1 cellular context compared by ENCODE assay signal in the genomic region with DNA sequence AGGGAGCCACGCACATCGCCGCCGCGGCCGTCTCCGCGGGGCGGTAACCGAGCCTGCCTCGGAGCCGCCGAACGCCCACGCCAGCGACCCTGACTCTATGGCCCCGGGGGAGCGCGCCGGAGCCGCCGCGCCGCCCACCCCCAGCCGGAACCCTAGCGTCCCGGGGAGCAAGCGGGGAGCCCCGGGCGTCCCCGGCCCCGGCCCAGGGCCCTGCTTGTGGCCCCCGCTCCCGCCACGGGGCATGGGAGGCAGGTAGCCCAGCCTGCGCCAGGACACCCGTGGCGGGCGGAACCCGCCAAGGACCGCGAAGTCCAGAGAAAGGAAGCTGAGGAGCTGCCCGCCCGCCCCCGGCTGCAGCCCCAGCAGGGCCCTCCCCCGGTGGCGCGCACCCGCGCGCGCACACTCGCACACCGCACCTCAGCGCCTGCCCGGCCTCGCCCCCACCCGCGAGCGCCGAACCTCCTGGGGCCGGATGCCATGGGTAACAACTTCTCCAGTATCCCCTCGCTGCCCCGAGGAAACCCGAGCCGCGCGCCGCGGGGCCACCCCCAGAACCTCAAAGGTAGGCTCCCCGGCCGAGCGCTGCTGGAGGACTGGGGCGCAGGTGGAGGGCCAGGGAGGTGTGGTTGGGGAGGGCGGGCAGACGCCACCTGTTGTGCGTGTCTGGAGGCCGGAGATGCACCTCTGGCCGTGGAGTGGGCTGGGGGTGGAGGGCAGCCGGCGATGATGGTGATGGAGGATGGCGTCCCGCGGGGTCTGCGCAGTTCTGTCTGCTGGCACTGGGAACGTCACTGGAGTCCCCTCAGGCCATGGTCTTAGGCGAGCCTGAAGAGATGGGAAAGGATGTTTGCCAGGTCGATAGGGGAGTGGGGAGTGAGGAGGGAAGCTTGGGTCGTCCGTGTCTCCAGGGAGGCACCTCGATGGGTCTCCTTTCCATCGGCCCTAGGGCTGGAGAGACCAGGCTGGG.
TF ChIP-seq lines count a peak whose summit lies in the region.

No MANE protein-coding gene starts in this region.

TF ChIP-seq in SK-N-SH treated with all-trans-retinoic acid at 6 μM for 48 hours, 23 proteins besides CTCF, POLR2A, EP300 and RAD21 (continued from another document):
- TF ChIP-seq ZNF70 (CRISPR knock-in tag; IDR thresholded peaks at IDR 0.05), result no peak
- no peak for TF ChIP-seq PPARA (CRISPR knock-in tag; IDR thresholded peaks at IDR 0.05; ENCODE audit: borderline replicate concordance)
- no peak for TF ChIP-seq TOX (CRISPR knock-in tag; IDR thresholded peaks at IDR 0.05; ENCODE audit: borderline replicate concordance)
- TF ChIP-seq BACH2 (CRISPR knock-in tag; IDR thresholded peaks at IDR 0.05; ENCODE audit: borderline replicate concordance), result no peak
- TF ChIP-seq, protein P1, sequence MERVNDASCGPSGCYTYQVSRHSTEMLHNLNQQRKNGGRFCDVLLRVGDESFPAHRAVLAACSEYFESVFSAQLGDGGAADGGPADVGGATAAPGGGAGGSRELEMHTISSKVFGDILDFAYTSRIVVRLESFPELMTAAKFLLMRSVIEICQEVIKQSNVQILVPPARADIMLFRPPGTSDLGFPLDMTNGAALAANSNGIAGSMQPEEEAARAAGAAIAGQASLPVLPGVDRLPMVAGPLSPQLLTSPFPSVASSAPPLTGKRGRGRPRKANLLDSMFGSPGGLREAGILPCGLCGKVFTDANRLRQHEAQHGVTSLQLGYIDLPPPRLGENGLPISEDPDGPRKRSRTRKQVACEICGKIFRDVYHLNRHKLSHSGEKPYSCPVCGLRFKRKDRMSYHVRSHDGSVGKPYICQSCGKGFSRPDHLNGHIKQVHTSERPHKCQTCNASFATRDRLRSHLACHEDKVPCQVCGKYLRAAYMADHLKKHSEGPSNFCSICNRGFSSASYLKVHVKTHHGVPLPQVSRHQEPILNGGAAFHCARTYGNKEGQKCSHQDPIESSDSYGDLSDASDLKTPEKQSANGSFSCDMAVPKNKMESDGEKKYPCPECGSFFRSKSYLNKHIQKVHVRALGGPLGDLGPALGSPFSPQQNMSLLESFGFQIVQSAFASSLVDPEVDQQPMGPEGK (CRISPR knock-in tag; IDR thresholded peaks at IDR 0.05; ENCODE audit: borderline replicate concordance), result no peak
- TF ChIP-seq ISL1 (CRISPR knock-in tag; IDR thresholded peaks at IDR 0.05), result no peak
- no peak for TF ChIP-seq ZNF565 (CRISPR knock-in tag; conservative IDR thresholded peaks at IDR 0.05; ENCODE audit: low read depth)
- no peak for TF ChIP-seq SNAI2 (CRISPR knock-in tag; IDR thresholded peaks at IDR 0.05)
- TF ChIP-seq, protein P2, sequence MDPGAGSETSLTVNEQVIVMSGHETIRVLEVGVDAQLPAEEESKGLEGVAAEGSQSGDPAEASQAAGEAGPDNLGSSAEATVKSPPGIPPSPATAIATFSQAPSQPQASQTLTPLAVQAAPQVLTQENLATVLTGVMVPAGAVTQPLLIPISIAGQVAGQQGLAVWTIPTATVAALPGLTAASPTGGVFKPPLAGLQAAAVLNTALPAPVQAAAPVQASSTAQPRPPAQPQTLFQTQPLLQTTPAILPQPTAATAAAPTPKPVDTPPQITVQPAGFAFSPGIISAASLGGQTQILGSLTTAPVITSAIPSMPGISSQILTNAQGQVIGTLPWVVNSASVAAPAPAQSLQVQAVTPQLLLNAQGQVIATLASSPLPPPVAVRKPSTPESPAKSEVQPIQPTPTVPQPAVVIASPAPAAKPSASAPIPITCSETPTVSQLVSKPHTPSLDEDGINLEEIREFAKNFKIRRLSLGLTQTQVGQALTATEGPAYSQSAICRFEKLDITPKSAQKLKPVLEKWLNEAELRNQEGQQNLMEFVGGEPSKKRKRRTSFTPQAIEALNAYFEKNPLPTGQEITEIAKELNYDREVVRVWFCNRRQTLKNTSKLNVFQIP (CRISPR knock-in tag; IDR thresholded peaks at IDR 0.05; ENCODE audit: borderline replicate concordance, low read depth), result no peak
- no peak for TF ChIP-seq GLIS3 (CRISPR knock-in tag; IDR thresholded peaks at IDR 0.05)
- no peak for TF ChIP-seq ZFP3 (CRISPR knock-in tag; IDR thresholded peaks at IDR 0.05)
